ENCODE assay signal across 1 cellular context in genomic region chr15:34366271-34367043, GRCh38.
TF ChIP-seq lines count a peak whose summit lies in the region.

No MANE protein-coding gene starts in this region.

TF ChIP-seq in K562, 482 proteins besides CTCF, POLR2A, EP300 and RAD21 (continues in another document):
- TF ChIP-seq MAZ (CRISPR knock-in tag; conservative IDR thresholded peaks at IDR 0.05 in 1 of 2, IDR thresholded peaks at IDR 0.05 in 1 of 2): peak; percentile 30 to 93; a peak in 2 of 4 replicates
- no peak for TF ChIP-seq OTX1 (CRISPR knock-in tag; IDR thresholded peaks at IDR 0.05)
- peak in 1 of 2 experiments; percentile 17; a peak in 1 of 4 replicates for TF ChIP-seq SRF (CRISPR knock-in tag; IDR thresholded peaks at IDR 0.05)
- no peak for TF ChIP-seq HDGF (IDR thresholded peaks at IDR 0.05)
- 0 out of 4 replicates have a peak, but pooled peaks of 1 of the 2 experiments have one; percentile 18 for TF ChIP-seq FOXK2 (conservative IDR thresholded peaks at IDR 0.05 in 1 of 2, IDR thresholded peaks at IDR 0.05 in 1 of 2; ENCODE audit: low read depth in 2 of 2)
- TF ChIP-seq, protein P1, sequence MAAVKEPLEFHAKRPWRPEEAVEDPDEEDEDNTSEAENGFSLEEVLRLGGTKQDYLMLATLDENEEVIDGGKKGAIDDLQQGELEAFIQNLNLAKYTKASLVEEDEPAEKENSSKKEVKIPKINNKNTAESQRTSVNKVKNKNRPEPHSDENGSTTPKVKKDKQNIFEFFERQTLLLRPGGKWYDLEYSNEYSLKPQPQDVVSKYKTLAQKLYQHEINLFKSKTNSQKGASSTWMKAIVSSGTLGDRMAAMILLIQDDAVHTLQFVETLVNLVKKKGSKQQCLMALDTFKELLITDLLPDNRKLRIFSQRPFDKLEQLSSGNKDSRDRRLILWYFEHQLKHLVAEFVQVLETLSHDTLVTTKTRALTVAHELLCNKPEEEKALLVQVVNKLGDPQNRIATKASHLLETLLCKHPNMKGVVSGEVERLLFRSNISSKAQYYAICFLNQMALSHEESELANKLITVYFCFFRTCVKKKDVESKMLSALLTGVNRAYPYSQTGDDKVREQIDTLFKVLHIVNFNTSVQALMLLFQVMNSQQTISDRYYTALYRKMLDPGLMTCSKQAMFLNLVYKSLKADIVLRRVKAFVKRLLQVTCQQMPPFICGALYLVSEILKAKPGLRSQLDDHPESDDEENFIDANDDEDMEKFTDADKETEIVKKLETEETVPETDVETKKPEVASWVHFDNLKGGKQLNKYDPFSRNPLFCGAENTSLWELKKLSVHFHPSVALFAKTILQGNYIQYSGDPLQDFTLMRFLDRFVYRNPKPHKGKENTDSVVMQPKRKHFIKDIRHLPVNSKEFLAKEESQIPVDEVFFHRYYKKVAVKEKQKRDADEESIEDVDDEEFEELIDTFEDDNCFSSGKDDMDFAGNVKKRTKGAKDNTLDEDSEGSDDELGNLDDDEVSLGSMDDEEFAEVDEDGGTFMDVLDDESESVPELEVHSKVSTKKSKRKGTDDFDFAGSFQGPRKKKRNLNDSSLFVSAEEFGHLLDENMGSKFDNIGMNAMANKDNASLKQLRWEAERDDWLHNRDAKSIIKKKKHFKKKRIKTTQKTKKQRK (IDR thresholded peaks at IDR 0.05; ENCODE audit: borderline replicate concordance, low read depth, low read length): no peak
- 0 out of 2 replicates have a peak, but pooled peaks have one; percentile 18 for TF ChIP-seq GABPB1 (CRISPR knock-in tag; IDR thresholded peaks at IDR 0.05)
- peak; percentile 36 for TF ChIP-seq RBBP5 (IDR thresholded peaks at IDR 0.05; ENCODE audit: borderline replicate concordance, insufficient read depth, low read length, poor library complexity, severe bottlenecking)
- TF ChIP-seq, protein P2, sequence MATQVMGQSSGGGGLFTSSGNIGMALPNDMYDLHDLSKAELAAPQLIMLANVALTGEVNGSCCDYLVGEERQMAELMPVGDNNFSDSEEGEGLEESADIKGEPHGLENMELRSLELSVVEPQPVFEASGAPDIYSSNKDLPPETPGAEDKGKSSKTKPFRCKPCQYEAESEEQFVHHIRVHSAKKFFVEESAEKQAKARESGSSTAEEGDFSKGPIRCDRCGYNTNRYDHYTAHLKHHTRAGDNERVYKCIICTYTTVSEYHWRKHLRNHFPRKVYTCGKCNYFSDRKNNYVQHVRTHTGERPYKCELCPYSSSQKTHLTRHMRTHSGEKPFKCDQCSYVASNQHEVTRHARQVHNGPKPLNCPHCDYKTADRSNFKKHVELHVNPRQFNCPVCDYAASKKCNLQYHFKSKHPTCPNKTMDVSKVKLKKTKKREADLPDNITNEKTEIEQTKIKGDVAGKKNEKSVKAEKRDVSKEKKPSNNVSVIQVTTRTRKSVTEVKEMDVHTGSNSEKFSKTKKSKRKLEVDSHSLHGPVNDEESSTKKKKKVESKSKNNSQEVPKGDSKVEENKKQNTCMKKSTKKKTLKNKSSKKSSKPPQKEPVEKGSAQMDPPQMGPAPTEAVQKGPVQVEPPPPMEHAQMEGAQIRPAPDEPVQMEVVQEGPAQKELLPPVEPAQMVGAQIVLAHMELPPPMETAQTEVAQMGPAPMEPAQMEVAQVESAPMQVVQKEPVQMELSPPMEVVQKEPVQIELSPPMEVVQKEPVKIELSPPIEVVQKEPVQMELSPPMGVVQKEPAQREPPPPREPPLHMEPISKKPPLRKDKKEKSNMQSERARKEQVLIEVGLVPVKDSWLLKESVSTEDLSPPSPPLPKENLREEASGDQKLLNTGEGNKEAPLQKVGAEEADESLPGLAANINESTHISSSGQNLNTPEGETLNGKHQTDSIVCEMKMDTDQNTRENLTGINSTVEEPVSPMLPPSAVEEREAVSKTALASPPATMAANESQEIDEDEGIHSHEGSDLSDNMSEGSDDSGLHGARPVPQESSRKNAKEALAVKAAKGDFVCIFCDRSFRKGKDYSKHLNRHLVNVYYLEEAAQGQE (CRISPR knock-in tag; IDR thresholded peaks at IDR 0.05; ENCODE audit: low read depth): no peak
- peak in 1 of 2 experiments; percentile 65; a peak in 2 of 4 replicates for TF ChIP-seq HDAC1 (IDR thresholded peaks at IDR 0.05)
- TF ChIP-seq, protein P3, sequence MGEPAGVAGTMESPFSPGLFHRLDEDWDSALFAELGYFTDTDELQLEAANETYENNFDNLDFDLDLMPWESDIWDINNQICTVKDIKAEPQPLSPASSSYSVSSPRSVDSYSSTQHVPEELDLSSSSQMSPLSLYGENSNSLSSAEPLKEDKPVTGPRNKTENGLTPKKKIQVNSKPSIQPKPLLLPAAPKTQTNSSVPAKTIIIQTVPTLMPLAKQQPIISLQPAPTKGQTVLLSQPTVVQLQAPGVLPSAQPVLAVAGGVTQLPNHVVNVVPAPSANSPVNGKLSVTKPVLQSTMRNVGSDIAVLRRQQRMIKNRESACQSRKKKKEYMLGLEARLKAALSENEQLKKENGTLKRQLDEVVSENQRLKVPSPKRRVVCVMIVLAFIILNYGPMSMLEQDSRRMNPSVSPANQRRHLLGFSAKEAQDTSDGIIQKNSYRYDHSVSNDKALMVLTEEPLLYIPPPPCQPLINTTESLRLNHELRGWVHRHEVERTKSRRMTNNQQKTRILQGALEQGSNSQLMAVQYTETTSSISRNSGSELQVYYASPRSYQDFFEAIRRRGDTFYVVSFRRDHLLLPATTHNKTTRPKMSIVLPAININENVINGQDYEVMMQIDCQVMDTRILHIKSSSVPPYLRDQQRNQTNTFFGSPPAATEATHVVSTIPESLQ (CRISPR knock-in tag; IDR thresholded peaks at IDR 0.05): no peak
- TF ChIP-seq SPI1 (IDR thresholded peaks at IDR 0.05; ENCODE audit: borderline replicate concordance, low read depth, low read length): peak; percentile 38; the same call in 1 of the 2 replicates
- peak in 1 of 2 experiments; percentile 77; a peak in 3 of 4 replicates for TF ChIP-seq SIN3A (IDR thresholded peaks at IDR 0.05; ENCODE audit: borderline replicate concordance in 2 of 2, control insufficient read depth in 1 of 2, low read depth in 2 of 2, low read length in 2 of 2)
- TF ChIP-seq EGR1 (conservative IDR thresholded peaks at IDR 0.05): peak; percentile 72
- no peak for TF ChIP-seq SIN3B (IDR thresholded peaks at IDR 0.05; ENCODE audit: low read depth)
- TF ChIP-seq JUNB (CRISPR knock-in tag; conservative IDR thresholded peaks at IDR 0.05): no peak
- no peak for TF ChIP-seq LEF1 (IDR thresholded peaks at IDR 0.05)
- no peak for TF ChIP-seq PCBP2 (IDR thresholded peaks at IDR 0.05; ENCODE audit: low read depth, low read length, poor library complexity, severe bottlenecking)
- TF ChIP-seq E2F5 (CRISPR knock-in tag; IDR thresholded peaks at IDR 0.05): no peak
- TF ChIP-seq NR2C2 (CRISPR knock-in tag; IDR thresholded peaks at IDR 0.05): no peak
- no peak for TF ChIP-seq NR2C2 (tag; IDR thresholded peaks at IDR 0.05)
- TF ChIP-seq, protein P4, sequence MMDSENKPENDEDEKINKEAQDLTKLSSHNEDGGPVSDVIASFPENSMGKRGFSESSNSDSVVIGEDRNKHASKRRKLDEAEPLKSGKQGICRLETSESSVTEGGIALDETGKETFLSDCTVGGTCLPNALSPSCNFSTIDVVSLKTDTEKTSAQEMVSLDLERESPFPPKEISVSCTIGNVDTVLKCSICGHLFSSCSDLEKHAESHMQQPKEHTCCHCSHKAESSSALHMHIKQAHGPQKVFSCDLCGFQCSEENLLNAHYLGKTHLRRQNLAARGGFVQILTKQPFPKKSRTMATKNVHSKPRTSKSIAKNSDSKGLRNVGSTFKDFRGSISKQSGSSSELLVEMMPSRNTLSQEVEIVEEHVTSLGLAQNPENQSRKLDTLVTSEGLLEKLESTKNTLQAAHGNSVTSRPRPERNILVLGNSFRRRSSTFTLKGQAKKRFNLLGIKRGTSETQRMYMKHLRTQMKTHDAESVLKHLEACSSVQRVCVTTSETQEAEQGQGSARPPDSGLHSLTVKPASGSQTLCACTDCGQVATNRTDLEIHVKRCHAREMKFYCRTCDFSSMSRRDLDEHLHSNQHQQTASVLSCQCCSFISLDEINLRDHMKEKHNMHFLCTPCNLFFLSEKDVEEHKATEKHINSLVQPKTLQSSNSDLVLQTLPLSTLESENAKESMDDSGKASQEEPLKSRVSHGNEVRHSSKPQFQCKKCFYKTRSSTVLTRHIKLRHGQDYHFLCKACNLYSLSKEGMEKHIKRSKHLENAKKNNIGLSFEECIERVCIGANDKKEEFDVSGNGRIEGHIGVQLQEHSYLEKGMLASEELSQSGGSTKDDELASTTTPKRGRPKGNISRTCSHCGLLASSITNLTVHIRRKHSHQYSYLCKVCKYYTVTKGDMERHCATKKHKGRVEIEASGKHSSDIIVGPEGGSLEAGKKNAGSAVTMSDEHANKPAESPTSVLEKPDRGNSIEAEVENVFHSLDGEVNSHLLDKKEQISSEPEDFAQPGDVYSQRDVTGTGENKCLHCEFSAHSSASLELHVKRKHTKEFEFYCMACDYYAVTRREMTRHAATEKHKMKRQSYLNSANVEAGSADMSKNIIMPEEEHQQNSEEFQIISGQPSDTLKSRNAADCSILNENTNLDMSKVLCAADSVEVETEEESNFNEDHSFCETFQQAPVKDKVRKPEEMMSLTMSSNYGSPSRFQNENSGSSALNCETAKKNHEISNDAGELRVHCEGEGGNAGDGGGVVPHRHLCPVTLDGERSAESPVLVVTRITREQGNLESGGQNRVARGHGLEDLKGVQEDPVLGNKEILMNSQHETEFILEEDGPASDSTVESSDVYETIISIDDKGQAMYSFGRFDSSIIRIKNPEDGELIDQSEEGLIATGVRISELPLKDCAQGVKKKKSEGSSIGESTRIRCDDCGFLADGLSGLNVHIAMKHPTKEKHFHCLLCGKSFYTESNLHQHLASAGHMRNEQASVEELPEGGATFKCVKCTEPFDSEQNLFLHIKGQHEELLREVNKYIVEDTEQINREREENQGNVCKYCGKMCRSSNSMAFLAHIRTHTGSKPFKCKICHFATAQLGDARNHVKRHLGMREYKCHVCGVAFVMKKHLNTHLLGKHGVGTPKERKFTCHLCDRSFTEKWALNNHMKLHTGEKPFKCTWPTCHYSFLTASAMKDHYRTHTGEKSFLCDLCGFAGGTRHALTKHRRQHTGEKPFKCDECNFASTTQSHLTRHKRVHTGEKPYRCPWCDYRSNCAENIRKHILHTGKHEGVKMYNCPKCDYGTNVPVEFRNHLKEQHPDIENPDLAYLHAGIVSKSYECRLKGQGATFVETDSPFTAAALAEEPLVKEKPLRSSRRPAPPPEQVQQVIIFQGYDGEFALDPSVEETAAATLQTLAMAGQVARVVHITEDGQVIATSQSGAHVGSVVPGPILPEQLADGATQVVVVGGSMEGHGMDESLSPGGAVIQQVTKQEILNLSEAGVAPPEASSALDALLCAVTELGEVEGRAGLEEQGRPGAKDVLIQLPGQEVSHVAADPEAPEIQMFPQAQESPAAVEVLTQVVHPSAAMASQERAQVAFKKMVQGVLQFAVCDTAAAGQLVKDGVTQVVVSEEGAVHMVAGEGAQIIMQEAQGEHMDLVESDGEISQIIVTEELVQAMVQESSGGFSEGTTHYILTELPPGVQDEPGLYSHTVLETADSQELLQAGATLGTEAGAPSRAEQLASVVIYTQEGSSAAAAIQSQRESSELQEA (IDR thresholded peaks at IDR 0.05; ENCODE audit: low read depth): 0 out of 2 replicates have a peak, but pooled peaks have one; percentile 42
- no peak for TF ChIP-seq XRCC3 (IDR thresholded peaks at IDR 0.05)
- 0 out of 2 replicates have a peak, but pooled peaks have one; percentile 12 for TF ChIP-seq CREM (IDR thresholded peaks at IDR 0.05; ENCODE audit: low read depth)
- no peak for TF ChIP-seq NR4A1 (CRISPR knock-in tag; IDR thresholded peaks at IDR 0.05)
- TF ChIP-seq NR4A1 (tag; IDR thresholded peaks at IDR 0.05): no peak
- TF ChIP-seq IFI16 (CRISPR knock-in tag; IDR thresholded peaks at IDR 0.05): no peak
- TF ChIP-seq YY1 (IDR thresholded peaks at IDR 0.05; ENCODE audit: borderline replicate concordance in 1 of 3, control insufficient read depth in 1 of 3, extremely low read depth in 1 of 3, insufficient read depth in 3 of 3, insufficient read length in 1 of 3, insufficient replicate concordance in 2 of 3, low read depth in 1 of 3, low read length in 2 of 3): peak in 1 of 3 experiments; percentile 13
- no peak for TF ChIP-seq CBX1 (IDR thresholded peaks at IDR 0.05; ENCODE audit: low read depth)
- no peak for TF ChIP-seq ATF7 (IDR thresholded peaks at IDR 0.05)
- no peak for TF ChIP-seq KLF16 (IDR thresholded peaks at IDR 0.05)
- no peak for TF ChIP-seq MYNN (IDR thresholded peaks at IDR 0.05)
- TF ChIP-seq MYNN (CRISPR knock-in tag; IDR thresholded peaks at IDR 0.05): no peak
- 0 out of 2 replicates have a peak, but pooled peaks have one; percentile 10 for TF ChIP-seq MXI1 (IDR thresholded peaks at IDR 0.05; ENCODE audit: low read depth, low read length)
- peak; percentile 26; the same call in 1 of the 2 replicates for TF ChIP-seq MYC (IDR thresholded peaks at IDR 0.05; ENCODE audit: low read depth, low read length)
- no peak for TF ChIP-seq MYC (CRISPR knock-in tag; IDR thresholded peaks at IDR 0.05; ENCODE audit: borderline replicate concordance, low read depth)
- peak; percentile 87 for TF ChIP-seq MEIS2 (IDR thresholded peaks at IDR 0.05; ENCODE audit: partially characterized antibody)
- TF ChIP-seq MNT (conservative IDR thresholded peaks at IDR 0.05): peak; percentile 65 to 69; a peak in 3 of 4 replicates
- TF ChIP-seq ZNF134 (CRISPR knock-in tag; conservative IDR thresholded peaks at IDR 0.05): no peak
- TF ChIP-seq SAP30 (IDR thresholded peaks at IDR 0.05; ENCODE audit: borderline replicate concordance, insufficient read depth, low read depth, low read length, poor library complexity, severe bottlenecking): peak; percentile 75
- no peak for TF ChIP-seq ERF (CRISPR knock-in tag; IDR thresholded peaks at IDR 0.05)
- TF ChIP-seq SRSF1 (IDR thresholded peaks at IDR 0.05; ENCODE audit: low read depth, low read length): no peak
